In the genomic region with DNA sequence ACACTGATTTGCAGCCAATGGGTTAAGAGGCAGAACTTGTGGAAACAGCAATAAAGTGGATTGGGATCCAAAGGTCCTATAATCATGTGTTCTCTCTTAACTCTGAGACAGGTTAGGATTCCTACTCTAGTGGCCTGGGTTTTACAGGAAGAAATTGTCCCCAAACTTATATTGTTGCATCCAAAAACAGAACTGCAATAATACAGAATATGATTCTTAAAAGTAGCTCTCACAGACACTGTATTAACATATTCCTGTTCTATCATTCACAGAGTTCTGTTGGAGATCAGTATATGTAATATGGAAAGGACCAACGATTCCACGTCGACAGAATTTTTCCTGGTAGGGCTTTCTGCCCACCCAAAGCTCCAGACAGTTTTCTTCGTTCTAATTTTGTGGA, we compare ENCODE assay signal across 31 cellular contexts. TPM values are rescaled to one million over a fixed set of nuclear protein-coding genes. Genes with fewer than 3 reads are reported as not detected.
"Had no signal": no experiment of that assay in that cellular context is flagged by ENCODE, and none has a peak within 500 bp of the region (broad histone marks: within the 10 kb centered on the region; RNA-seq: fewer than 3 reads in every experiment).

A gene with protein sequence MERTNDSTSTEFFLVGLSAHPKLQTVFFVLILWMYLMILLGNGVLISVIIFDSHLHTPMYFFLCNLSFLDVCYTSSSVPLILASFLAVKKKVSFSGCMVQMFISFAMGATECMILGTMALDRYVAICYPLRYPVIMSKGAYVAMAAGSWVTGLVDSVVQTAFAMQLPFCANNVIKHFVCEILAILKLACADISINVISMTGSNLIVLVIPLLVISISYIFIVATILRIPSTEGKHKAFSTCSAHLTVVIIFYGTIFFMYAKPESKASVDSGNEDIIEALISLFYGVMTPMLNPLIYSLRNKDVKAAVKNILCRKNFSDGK (plus strand): TSS at position 301 of the 400 bp plus-strand sequence. CDS start 0 bp downstream, at position 301.

- H3K27ac ChIP-seq: stomach, suprapubic skin, testis, thoracic aorta, thyroid gland, tibial artery, tibial nerve, transverse colon, upper lobe of left lung, upper lobe of right lung, uterus, vagina had no signal

- ATAC-seq: stimulated activated effector memory CD8-positive, alpha-beta T cell treated with anti-CD3 and anti-CD28 coated beads, Interleukin-12 subunit alpha, Interleukin-12 subunit beta, amount 100 ng/mL, for 72 hours; stimulated activated memory B cell treated with anti-CD40 and anti-IgM and Interleukin-4, amounts not matched to agents 10 μg/mL and 1 μg/mL and 100 μg/mL, for 72 hours; stimulated activated naive B cell treated with anti-CD40 and anti-IgM and Interleukin-4, amounts not matched to agents 10 μg/mL and 1 μg/mL and 100 μg/mL, for 72 hours; stimulated activated naive CD8-positive, alpha-beta T cell treated with anti-CD3 and anti-CD28 coated beads, Interleukin-15, amount 100 ng/mL, for 72 hours; stimulated activated naive CD8-positive, alpha-beta T cell treated with anti-CD3 and anti-CD28 coated beads, Interleukin-15, Interleukin-2, amounts not matched to agents 100 U/mL and 50 U/mL, for 24 hours; upper lobe of right lung had no signal

- H3K4me1 ChIP-seq: stomach, suprapubic skin, testis, thyroid gland, tibial artery, tibial nerve, transverse colon, upper lobe of left lung, upper lobe of right lung, uterus, vagina had no signal

- H3K27me3 ChIP-seq: stomach, suprapubic skin, testis, thyroid gland, tibial artery, tibial nerve, transverse colon, upper lobe of left lung, upper lobe of right lung, uterus, vagina had no signal

- FAIRE-seq: urothelium cell line had no signal

- H3K9me3 ChIP-seq: testis, thyroid gland, upper lobe of right lung, uterus, vagina had no signal

- DNase-seq: stimulated activated CD4-positive, alpha-beta T cell treated with anti-CD3 and anti-CD28 coated beads, Interleukin-2, amount 100 ng/mL, for 48 hours; stimulated activated CD4-positive, alpha-beta T cell treated with anti-CD3 and anti-CD28 coated beads, Interleukin-4, amount 100 ng/mL, for 1 hour; stimulated activated CD4-positive, alpha-beta T cell treated with anti-CD3 and anti-CD28 coated beads, Interleukin-4, amount 100 ng/mL, for 24 hours; stimulated activated CD4-positive, alpha-beta T cell treated with anti-CD3 and anti-CD28 coated beads, Interleukin-4, amount 100 ng/mL, for 4 hours; stimulated activated CD8-positive, alpha-beta memory T cell treated with anti-CD3 and anti-CD28 coated beads, Interleukin-4, amount 100 ng/mL, for 48 hours; stimulated activated naive B cell treated with anti-CD40 and anti-IgM and Interleukin-4, amounts not matched to agents 10 μg/mL and 1 μg/mL and 100 μg/mL, for 72 hours; stimulated activated naive CD4-positive, alpha-beta T cell; stimulated activated naive CD4-positive, alpha-beta T cell treated with Interleukin-2 at 50 U/mL for 16 hours; stimulated activated naive CD8-positive, alpha-beta T cell treated with anti-CD3 and anti-CD28 coated beads, Interleukin-15, amount 100 ng/mL, for 72 hours; stimulated activated naive CD8-positive, alpha-beta T cell treated with anti-CD3 and anti-CD28 coated beads, Interleukin-15, Interleukin-2, amounts not matched to agents 100 U/mL and 50 U/mL, for 24 hours; stomach; substantia nigra; testis; thyroid gland; tibial artery; transverse colon; trophoblast cell; upper lobe of right lung; uterus had no signal

- H3K36me3 ChIP-seq: stomach, suprapubic skin, thoracic aorta, thyroid gland, tibial artery, tibial nerve, transverse colon, upper lobe of left lung, upper lobe of right lung, uterus, vagina had no signal

- H3K4me3 ChIP-seq: stomach, suprapubic skin, testis, thoracic aorta, thyroid gland, tibial artery, tibial nerve, transverse colon, upper lobe of left lung, upper lobe of right lung, uterus, vagina had no signal

RNA-seq across cellular contexts. Expression of the gene that starts here (rescaled TPM):
- total RNA-seq: stomach, subcutaneous adipose tissue, suprapubic skin, temporal lobe, testis, thoracic aorta, thyroid gland, tibial nerve, transverse colon, upper lobe of left lung, upper lobe of right lung, ureter, urinary bladder, uterus, vagina had no signal
